Comparison of ENCODE assay signal across 2 cellular contexts in the genomic region with DNA sequence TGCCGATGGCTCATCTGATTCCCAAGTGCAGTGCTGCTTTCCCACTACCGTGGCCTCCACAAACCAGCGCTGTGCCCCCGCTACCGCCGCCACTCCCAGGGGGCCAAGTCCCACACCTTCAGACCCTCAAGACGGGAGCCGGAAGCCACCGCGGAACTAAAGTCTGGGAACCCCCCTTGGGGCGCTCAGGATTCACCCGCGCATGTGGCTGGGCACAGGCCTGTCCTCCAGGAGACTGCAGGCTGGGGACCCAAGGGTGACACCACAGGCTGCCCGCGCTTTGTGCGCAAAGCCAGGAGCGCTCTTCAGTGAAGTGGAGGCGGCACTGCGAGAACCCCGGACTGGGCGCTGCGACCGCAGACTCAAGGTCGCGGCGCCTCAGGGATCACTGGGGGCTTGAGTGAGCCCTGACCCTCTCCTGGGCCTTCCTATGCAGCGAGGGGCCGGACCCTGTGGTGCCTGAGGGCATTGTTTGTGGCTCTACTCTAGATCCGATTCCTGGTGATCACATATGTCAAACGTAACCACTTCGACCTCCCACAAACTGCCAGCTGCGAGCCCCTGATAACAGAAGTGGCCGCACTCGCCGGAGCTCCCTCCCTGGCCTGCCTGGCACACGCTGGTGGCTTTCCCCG.
TF ChIP-seq lines count a peak whose summit lies in the region.

No MANE protein-coding gene starts in this region.

TF ChIP-seq in HepG2, 621 proteins besides CTCF, POLR2A, EP300 and RAD21:
- no peak for TF ChIP-seq SUZ12 (IDR thresholded peaks at IDR 0.05; ENCODE audit: low read depth, low read length)
- peak; percentile 78 for TF ChIP-seq AGO2 (optimal IDR thresholded peaks at IDR 0.05; ENCODE audit: low read depth, low read length)
- TF ChIP-seq RBM39 (IDR thresholded peaks at IDR 0.05; ENCODE audit: low read depth, low read length, poor library complexity, severe bottlenecking) = peak; percentile 25
TF ChIP-seq in HepG2: peak in this region for 2.

TF ChIP-seq in K562, 482 proteins besides CTCF, POLR2A, EP300 and RAD21:
- TF ChIP-seq, protein P1, sequence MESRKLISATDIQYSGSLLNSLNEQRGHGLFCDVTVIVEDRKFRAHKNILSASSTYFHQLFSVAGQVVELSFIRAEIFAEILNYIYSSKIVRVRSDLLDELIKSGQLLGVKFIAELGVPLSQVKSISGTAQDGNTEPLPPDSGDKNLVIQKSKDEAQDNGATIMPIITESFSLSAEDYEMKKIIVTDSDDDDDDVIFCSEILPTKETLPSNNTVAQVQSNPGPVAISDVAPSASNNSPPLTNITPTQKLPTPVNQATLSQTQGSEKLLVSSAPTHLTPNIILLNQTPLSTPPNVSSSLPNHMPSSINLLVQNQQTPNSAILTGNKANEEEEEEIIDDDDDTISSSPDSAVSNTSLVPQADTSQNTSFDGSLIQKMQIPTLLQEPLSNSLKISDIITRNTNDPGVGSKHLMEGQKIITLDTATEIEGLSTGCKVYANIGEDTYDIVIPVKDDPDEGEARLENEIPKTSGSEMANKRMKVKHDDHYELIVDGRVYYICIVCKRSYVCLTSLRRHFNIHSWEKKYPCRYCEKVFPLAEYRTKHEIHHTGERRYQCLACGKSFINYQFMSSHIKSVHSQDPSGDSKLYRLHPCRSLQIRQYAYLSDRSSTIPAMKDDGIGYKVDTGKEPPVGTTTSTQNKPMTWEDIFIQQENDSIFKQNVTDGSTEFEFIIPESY (CRISPR knock-in tag; IDR thresholded peaks at IDR 0.05) = peak; percentile 43; the same call in 1 of the 2 replicates
- TF ChIP-seq HMG20B (CRISPR knock-in tag; IDR thresholded peaks at IDR 0.05) (no peak), NFIC (IDR thresholded peaks at IDR 0.05) (no peak), POLR2G (IDR thresholded peaks at IDR 0.05; ENCODE audit: low read depth, low read length) (peak; percentile 51; the same call in 1 of the 2 replicates)
TF ChIP-seq in K562: peak in this region for 2.
